Comparison of ENCODE assay signal across 3 cellular contexts in the genomic region with DNA sequence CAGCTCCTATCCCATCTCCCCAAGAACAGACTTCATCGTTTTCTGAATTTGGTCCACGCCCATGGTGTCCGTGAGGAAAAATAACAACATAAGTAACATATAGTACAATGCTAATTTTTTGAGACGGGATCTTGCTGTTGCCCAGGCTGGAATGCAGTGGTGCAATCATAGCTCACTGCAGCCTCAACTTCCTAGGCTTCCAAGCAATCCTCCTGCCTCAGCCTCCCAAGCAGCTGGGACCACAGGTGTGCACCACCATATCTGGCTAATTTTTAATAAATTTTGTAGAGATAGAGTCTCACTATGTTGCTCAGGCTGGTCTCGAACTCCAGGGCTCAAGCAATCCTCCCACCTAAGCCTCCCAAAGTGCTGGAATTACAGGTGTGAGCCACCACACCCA. TPM values are rescaled to one million over a fixed set of nuclear protein-coding genes. Genes with fewer than 3 reads are reported as not detected.
"Had no signal": no experiment of that assay in that cellular context is flagged by ENCODE, and none has a peak within 500 bp of the region (broad histone marks: within the 10 kb centered on the region; RNA-seq: fewer than 3 reads in every experiment).

No MANE protein-coding gene starts in this region.

RNA-seq across cellular contexts. Expression of gene DIRAS1, which starts 42.2 kb away (rescaled TPM):
- total RNA-seq: natural killer cell treated with Interleukin-12 subunit alpha and Interleukin-12 subunit beta and Interleukin-15 and Interleukin-18, amount 100 ng/mL, for 72 hours had no signal
- polyA plus RNA-seq: immature natural killer cell; naive thymus-derived CD4-positive, alpha-beta T cell had no signal
